1 cellular context compared by ENCODE assay signal in the genomic region with DNA sequence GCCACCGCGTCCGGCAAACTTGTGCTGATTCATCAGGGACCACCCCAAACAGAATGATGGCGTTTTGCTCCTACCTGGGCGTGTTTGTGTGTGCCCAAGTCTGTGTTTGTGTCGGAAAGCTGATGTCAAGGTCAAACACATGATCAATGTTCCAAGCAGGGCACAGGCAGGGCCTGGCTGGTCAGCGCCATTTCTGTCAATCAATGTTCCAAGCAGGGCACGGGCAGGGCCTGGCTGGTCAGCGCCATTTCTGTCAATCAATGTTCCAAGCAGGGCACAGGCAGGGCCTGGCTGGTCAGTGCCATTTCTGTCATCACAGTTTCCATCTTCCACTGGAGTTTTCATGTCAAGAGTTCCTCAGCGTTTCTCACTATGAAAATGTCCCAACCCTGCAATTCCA.
TF ChIP-seq lines count a peak whose summit lies in the region.

No MANE protein-coding gene starts in this region.

TF ChIP-seq in HepG2, 621 proteins besides CTCF, POLR2A, EP300 and RAD21:
- TF ChIP-seq, protein P1, sequence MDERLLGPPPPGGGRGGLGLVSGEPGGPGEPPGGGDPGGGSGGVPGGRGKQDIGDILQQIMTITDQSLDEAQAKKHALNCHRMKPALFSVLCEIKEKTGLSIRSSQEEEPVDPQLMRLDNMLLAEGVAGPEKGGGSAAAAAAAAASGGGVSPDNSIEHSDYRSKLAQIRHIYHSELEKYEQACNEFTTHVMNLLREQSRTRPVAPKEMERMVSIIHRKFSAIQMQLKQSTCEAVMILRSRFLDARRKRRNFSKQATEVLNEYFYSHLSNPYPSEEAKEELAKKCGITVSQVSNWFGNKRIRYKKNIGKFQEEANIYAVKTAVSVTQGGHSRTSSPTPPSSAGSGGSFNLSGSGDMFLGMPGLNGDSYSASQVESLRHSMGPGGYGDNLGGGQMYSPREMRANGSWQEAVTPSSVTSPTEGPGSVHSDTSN (CRISPR knock-in tag; IDR thresholded peaks at IDR 0.05): peak; percentile 52
- no peak for TF ChIP-seq CENPX (CRISPR knock-in tag; IDR thresholded peaks at IDR 0.05)
- no peak for TF ChIP-seq ZNF430 (CRISPR knock-in tag; IDR thresholded peaks at IDR 0.05)
- TF ChIP-seq, protein P2, sequence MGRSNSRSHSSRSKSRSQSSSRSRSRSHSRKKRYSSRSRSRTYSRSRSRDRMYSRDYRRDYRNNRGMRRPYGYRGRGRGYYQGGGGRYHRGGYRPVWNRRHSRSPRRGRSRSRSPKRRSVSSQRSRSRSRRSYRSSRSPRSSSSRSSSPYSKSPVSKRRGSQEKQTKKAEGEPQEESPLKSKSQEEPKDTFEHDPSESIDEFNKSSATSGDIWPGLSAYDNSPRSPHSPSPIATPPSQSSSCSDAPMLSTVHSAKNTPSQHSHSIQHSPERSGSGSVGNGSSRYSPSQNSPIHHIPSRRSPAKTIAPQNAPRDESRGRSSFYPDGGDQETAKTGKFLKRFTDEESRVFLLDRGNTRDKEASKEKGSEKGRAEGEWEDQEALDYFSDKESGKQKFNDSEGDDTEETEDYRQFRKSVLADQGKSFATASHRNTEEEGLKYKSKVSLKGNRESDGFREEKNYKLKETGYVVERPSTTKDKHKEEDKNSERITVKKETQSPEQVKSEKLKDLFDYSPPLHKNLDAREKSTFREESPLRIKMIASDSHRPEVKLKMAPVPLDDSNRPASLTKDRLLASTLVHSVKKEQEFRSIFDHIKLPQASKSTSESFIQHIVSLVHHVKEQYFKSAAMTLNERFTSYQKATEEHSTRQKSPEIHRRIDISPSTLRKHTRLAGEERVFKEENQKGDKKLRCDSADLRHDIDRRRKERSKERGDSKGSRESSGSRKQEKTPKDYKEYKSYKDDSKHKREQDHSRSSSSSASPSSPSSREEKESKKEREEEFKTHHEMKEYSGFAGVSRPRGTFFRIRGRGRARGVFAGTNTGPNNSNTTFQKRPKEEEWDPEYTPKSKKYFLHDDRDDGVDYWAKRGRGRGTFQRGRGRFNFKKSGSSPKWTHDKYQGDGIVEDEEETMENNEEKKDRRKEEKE (IDR thresholded peaks at IDR 0.05): no peak
- TF ChIP-seq, protein P3, sequence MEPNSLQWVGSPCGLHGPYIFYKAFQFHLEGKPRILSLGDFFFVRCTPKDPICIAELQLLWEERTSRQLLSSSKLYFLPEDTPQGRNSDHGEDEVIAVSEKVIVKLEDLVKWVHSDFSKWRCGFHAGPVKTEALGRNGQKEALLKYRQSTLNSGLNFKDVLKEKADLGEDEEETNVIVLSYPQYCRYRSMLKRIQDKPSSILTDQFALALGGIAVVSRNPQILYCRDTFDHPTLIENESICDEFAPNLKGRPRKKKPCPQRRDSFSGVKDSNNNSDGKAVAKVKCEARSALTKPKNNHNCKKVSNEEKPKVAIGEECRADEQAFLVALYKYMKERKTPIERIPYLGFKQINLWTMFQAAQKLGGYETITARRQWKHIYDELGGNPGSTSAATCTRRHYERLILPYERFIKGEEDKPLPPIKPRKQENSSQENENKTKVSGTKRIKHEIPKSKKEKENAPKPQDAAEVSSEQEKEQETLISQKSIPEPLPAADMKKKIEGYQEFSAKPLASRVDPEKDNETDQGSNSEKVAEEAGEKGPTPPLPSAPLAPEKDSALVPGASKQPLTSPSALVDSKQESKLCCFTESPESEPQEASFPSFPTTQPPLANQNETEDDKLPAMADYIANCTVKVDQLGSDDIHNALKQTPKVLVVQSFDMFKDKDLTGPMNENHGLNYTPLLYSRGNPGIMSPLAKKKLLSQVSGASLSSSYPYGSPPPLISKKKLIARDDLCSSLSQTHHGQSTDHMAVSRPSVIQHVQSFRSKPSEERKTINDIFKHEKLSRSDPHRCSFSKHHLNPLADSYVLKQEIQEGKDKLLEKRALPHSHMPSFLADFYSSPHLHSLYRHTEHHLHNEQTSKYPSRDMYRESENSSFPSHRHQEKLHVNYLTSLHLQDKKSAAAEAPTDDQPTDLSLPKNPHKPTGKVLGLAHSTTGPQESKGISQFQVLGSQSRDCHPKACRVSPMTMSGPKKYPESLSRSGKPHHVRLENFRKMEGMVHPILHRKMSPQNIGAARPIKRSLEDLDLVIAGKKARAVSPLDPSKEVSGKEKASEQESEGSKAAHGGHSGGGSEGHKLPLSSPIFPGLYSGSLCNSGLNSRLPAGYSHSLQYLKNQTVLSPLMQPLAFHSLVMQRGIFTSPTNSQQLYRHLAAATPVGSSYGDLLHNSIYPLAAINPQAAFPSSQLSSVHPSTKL (CRISPR knock-in tag; IDR thresholded peaks at IDR 0.05): 0 out of 2 replicates have a peak, but pooled peaks have one; percentile 24
- TF ChIP-seq RARA (CRISPR knock-in tag; IDR thresholded peaks at IDR 0.05): peak; percentile 32; the same call in 1 of the 2 replicates
- TF ChIP-seq, protein P4, sequence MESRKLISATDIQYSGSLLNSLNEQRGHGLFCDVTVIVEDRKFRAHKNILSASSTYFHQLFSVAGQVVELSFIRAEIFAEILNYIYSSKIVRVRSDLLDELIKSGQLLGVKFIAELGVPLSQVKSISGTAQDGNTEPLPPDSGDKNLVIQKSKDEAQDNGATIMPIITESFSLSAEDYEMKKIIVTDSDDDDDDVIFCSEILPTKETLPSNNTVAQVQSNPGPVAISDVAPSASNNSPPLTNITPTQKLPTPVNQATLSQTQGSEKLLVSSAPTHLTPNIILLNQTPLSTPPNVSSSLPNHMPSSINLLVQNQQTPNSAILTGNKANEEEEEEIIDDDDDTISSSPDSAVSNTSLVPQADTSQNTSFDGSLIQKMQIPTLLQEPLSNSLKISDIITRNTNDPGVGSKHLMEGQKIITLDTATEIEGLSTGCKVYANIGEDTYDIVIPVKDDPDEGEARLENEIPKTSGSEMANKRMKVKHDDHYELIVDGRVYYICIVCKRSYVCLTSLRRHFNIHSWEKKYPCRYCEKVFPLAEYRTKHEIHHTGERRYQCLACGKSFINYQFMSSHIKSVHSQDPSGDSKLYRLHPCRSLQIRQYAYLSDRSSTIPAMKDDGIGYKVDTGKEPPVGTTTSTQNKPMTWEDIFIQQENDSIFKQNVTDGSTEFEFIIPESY (CRISPR knock-in tag; IDR thresholded peaks at IDR 0.05): 0 out of 2 replicates have a peak, but pooled peaks have one; percentile 40
- TF ChIP-seq ARNT (IDR thresholded peaks at IDR 0.05): no peak
- TF ChIP-seq ZFX (CRISPR knock-in tag; IDR thresholded peaks at IDR 0.05; ENCODE audit: low read depth): peak; percentile 29; the same call in 1 of the 2 replicates
- TF ChIP-seq ZMYM3 (CRISPR knock-in tag; IDR thresholded peaks at IDR 0.05): no peak
- TF ChIP-seq FOXK1 (CRISPR knock-in tag; IDR thresholded peaks at IDR 0.05; ENCODE audit: borderline replicate concordance, low read depth): no peak
- TF ChIP-seq POLR2G (IDR thresholded peaks at IDR 0.05; ENCODE audit: low read depth, low read length): no peak
- TF ChIP-seq, protein P5, sequence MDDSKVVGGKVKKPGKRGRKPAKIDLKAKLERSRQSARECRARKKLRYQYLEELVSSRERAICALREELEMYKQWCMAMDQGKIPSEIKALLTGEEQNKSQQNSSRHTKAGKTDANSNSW (CRISPR knock-in tag; IDR thresholded peaks at IDR 0.05; ENCODE audit: borderline replicate concordance): no peak
- 0 out of 2 replicates have a peak, but pooled peaks have one; percentile 19 for TF ChIP-seq KDM5B (CRISPR knock-in tag; IDR thresholded peaks at IDR 0.05; ENCODE audit: borderline replicate concordance)
- no peak for TF ChIP-seq TAF15 (IDR thresholded peaks at IDR 0.05; ENCODE audit: low read depth, low read length, poor library complexity, severe bottlenecking)
- TF ChIP-seq, protein P6, sequence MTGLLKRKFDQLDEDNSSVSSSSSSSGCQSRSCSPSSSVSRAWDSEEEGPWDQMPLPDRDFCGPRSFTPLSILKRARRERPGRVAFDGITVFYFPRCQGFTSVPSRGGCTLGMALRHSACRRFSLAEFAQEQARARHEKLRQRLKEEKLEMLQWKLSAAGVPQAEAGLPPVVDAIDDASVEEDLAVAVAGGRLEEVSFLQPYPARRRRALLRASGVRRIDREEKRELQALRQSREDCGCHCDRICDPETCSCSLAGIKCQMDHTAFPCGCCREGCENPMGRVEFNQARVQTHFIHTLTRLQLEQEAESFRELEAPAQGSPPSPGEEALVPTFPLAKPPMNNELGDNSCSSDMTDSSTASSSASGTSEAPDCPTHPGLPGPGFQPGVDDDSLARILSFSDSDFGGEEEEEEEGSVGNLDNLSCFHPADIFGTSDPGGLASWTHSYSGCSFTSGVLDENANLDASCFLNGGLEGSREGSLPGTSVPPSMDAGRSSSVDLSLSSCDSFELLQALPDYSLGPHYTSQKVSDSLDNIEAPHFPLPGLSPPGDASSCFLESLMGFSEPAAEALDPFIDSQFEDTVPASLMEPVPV (CRISPR knock-in tag; IDR thresholded peaks at IDR 0.05): no peak
